ENCODE assay signal across 1 cellular context in genomic region chr4:54708339-54709279, GRCh38.
TF ChIP-seq lines count a peak whose summit lies in the region.

No MANE protein-coding gene starts in this region.

TF ChIP-seq in HepG2, 621 proteins besides CTCF, POLR2A, EP300 and RAD21:
- TF ChIP-seq CEBPB (IDR thresholded peaks at IDR 0.05; ENCODE audit: borderline replicate concordance, low read depth, low read length) (peak; percentile 82), ZNF430 (CRISPR knock-in tag; IDR thresholded peaks at IDR 0.05) (no peak)
TF ChIP-seq in HepG2: peak in this region for 1.
